Comparison of ENCODE assay signal across 22 cellular contexts in genomic region chr11:7651700-7652099, GRCh38. TPM values are rescaled to one million over a fixed set of nuclear protein-coding genes. Genes with fewer than 3 reads are reported as not detected.
A peak's percentile ranks its signal among the peaks of the same experiment; 100 is the strongest.
DNase-seq lines count a peak whose midpoint lies in the region; ATAC-seq, FAIRE-seq and TF ChIP-seq lines count a peak whose summit lies in the region.
"Had no signal": no experiment of that assay in that cellular context is flagged by ENCODE, and none has a peak within 500 bp of the region (broad histone marks: within the 10 kb centered on the region; RNA-seq: fewer than 3 reads in every experiment).

No MANE protein-coding gene starts in this region.

- H3K9me3 ChIP-seq in kidney (ENCODE audit: control insufficient read depth in 1 of 2, low read length in 2 of 2) = no peaks in the 10 kb centered on the region
- H3K9me3 ChIP-seq: esophagus muscularis mucosa had no signal

- no peak for FAIRE-seq in kidney (lab: Jason Lieb, UNC)
- FAIRE-seq: frontal cortex, HepG2 had no signal

- DNase-seq in C1 segment of cervical spinal cord (lab: John Stamatoyannopoulos, UW) = peak in 11 of 14 donors; percentile 28 to 82 (median 39)
- peak in 47 of 58 donors; percentile 14 to 89 (median 66) for DNase-seq in anterior cingulate cortex (lab: John Stamatoyannopoulos, UW)
- no peak for DNase-seq in kidney
- DNase-seq in sciatic nerve (ENCODE audit: low spot score) = no peak
- no peak for DNase-seq in effector CD8-positive, alpha-beta T cell (lab: John Stamatoyannopoulos, UW)
- DNase-seq in NCI-H1436 treated with DMSO at 0.1 percent for 48 hours (lab: John Stamatoyannopoulos, UW) = no peak
- DNase-seq: activated CD4-positive, alpha-beta T cell treated with anti-CD3 and anti-CD28 coated beads, Interleukin-2, amount 50 U/mL, for 48 hours; activated CD4-positive, CD25-positive, alpha-beta regulatory T cell; activated effector memory CD4-positive, alpha-beta T cell treated with anti-CD3 and anti-CD28 coated beads, Interleukin-2, amount 50 U/mL, for 16 hours; NCI-H1048; NCI-H187 treated with DMSO at 0.1 percent for 48 hours; stimulated activated CD4-positive, alpha-beta T cell treated with anti-CD3 and anti-CD28 coated beads, Interleukin-2, amount 100 ng/mL, for 24 hours; T-helper 9 cell had no signal

- intact Hi-C loops in kidney (cut with DNase I) (no loop called here), sciatic nerve (cut with DNase I) (no loop called here)

- peaks cover 36 to 58% of the 10 kb centered on the region in 2 donors for H3K36me3 ChIP-seq in kidney (ENCODE audit: control insufficient read depth in 1 of 2, insufficient read depth in 2 of 2, low read length in 2 of 2)

- peaks cover 8 to 16% of the 10 kb centered on the region in 2 donors for H3K4me1 ChIP-seq in kidney (ENCODE audit: control insufficient read depth in 1 of 2, insufficient read depth in 1 of 2, low read depth in 1 of 2, low read length in 2 of 2)

- no peak overlapping the region for H3K4me3 ChIP-seq in kidney (ENCODE audit: low read length in 2 of 2)
- H3K4me3 ChIP-seq: esophagus muscularis mucosa, smooth muscle cell had no signal

- ATAC-seq in sciatic nerve = peak; percentile 66
- no peak for ATAC-seq in GM19035 (IDR thresholded peaks at IDR 0.05; ENCODE audit: unreplicated experiment)
- ATAC-seq: CD8-positive, alpha-beta T cell; HCT116; HepG2 had no signal

- no peak overlapping the region for H3K9ac ChIP-seq in kidney (ENCODE audit: low read length in 2 of 2)

- TF ChIP-seq CTCF in kidney (IDR thresholded peaks at IDR 0.05; ENCODE audit: borderline replicate concordance, extremely low read depth, insufficient read depth) = no peak

- peak overlapping the region; percentile 19 to 54 for H3K27ac ChIP-seq in kidney (ENCODE audit: low read depth in 2 of 2, low read length in 2 of 2)
- H3K27ac ChIP-seq: HL-60 had no signal

RNA-seq across cellular contexts. Expression of gene CYB5R2, which starts 21.6 kb away (rescaled TPM):
- 8.7 TPM for total RNA-seq in kidney
- 8.2 TPM for polyA plus RNA-seq in kidney (ENCODE audit: insufficient read depth, low read depth, low replicate concordance)
- total RNA-seq in sciatic nerve = 96.4 TPM
- total RNA-seq: CD8-positive, alpha-beta T cell had no signal

RNA-seq across cellular contexts. Expression of gene OVCH2, which starts 54.6 kb away (rescaled TPM):
- total RNA-seq in kidney (2.5 TPM), sciatic nerve (not detected)
- 2.3 TPM for polyA plus RNA-seq in kidney (ENCODE audit: insufficient read depth, low read depth, low replicate concordance)
- total RNA-seq: CD8-positive, alpha-beta T cell; esophagus muscularis mucosa; frontal cortex; HepG2; lung microvascular endothelial cell had no signal
- polyA plus RNA-seq: HepG2 had no signal

Comparison
In these comparisons a context has a peak if more than half of its experiments do, and no peak if none do; other contexts are left out.
1. DNase-seq: peak in C1 segment of cervical spinal cord (11 of 14) and anterior cingulate cortex (47 of 58); none in kidney (single experiment), sciatic nerve (single experiment), effector CD8-positive, alpha-beta T cell (single experiment) and NCI-H1436 treated with DMSO at 0.1 percent for 48 hours (single experiment).
2. RNA of gene CYB5R2, which starts 21.6 kb away (total RNA-seq): 96.4 TPM in sciatic nerve (single experiment); 8.7 TPM in kidney (single experiment); every median in the first group is over 10 times any median in the second.